ENCODE assay signal across 18 cellular contexts in genomic region chr2:162916286-162916801, GRCh38.
DNase-seq lines count a peak whose midpoint lies in the region; ATAC-seq and TF ChIP-seq lines count a peak whose summit lies in the region.
"Had no signal": no experiment of that assay in that cellular context is flagged by ENCODE, and none has a peak within 500 bp of the region (broad histone marks: within the 10 kb centered on the region; RNA-seq: fewer than 3 reads in every experiment).

No MANE protein-coding gene starts in this region.

- H3K36me3 Mint-ChIP-seq in Calu3 (ENCODE audit: insufficient read depth, unreplicated experiment): no peaks in the 10 kb centered on the region
- H3K36me3 Mint-ChIP-seq: CD14-positive monocyte; CD8-positive, alpha-beta memory T cell had no signal

- H3K4me3 Mint-ChIP-seq in Calu3 (ENCODE audit: low read depth, unreplicated experiment): no peak overlapping the region
- H3K4me3 Mint-ChIP-seq: CD14-positive monocyte; CD4-positive, alpha-beta T cell; CD8-positive, alpha-beta memory T cell; GM23338; H9 had no signal

- intact Hi-C loops in Right ventricle myocardium inferior (cut with DNase I) (no loop called here), left cardiac atrium (cut with DNase I) (no loop called here), Calu3 (cut with micrococcal nuclease; ENCODE audit: unreplicated experiment) (no loop called here), PC-3 (cut with micrococcal nuclease) (no loop called here), posterior vena cava (cut with DNase I) (no loop called here)

- H3K27ac ChIP-seq in PC-3 (ENCODE audit: low read length): no peak overlapping the region
- H3K27ac ChIP-seq: 22Rv1 had no signal

- H3K4me1 Mint-ChIP-seq in Calu3 (ENCODE audit: low read depth, unreplicated experiment): peaks cover 8% of the 10 kb centered on the region
- H3K4me1 Mint-ChIP-seq: CD8-positive, alpha-beta memory T cell; GM23338; H9 had no signal

- H3K9me3 Mint-ChIP-seq in Calu3 (ENCODE audit: low read depth, unreplicated experiment): peaks cover 6% of the 10 kb centered on the region
- H3K9me3 Mint-ChIP-seq: CD4-positive, alpha-beta T cell; H9 had no signal

- H3K79me2 ChIP-seq in PC-3 (ENCODE audit: low read length): no peaks in the 10 kb centered on the region

- H3K4me2 ChIP-seq in PC-3 (ENCODE audit: low read length): peak overlapping the region; percentile 51
- H3K4me2 ChIP-seq: BLaER1 treated with 17β-estradiol and CSF1 and Interleukin-3, amounts not matched to agents 10 nM and 100 nM; GM23338 had no signal

- no peaks in the 10 kb centered on the region for H3K4me1 ChIP-seq in PC-3 (ENCODE audit: insufficient read depth, low read length)
- H3K4me1 ChIP-seq: BE2C had no signal

- H3K27me3 ChIP-seq in PC-3 (ENCODE audit: low read length): no peaks in the 10 kb centered on the region
- H3K27me3 ChIP-seq: BE2C; BLaER1 treated with 17β-estradiol and CSF1 and Interleukin-3, amounts not matched to agents 10 nM and 100 nM had no signal

- H2AFZ ChIP-seq in PC-3 (ENCODE audit: low read length): no peak overlapping the region
- H2AFZ ChIP-seq: GM23338 had no signal

- BruUV-seq in Calu3 (replicated peaks; lab: Mats Ljungman, UMichigan) (no TSS peak), PC-3 (replicated peaks; lab: Mats Ljungman, UMichigan) (no TSS peak)

- H3K4me3 ChIP-seq in PC-3 (ENCODE audit: low read length): peak overlapping the region; percentile 30; the same call in 1 of the 2 replicates
- H3K4me3 ChIP-seq: BLaER1 treated with 17β-estradiol and CSF1 and Interleukin-3, amounts not matched to agents 10 nM and 100 nM; GM23338 had no signal

- no peaks in the 10 kb centered on the region for H3F3A ChIP-seq in PC-3 (ENCODE audit: low read length, unreplicated experiment)

- no peaks in the 10 kb centered on the region for H3K36me3 ChIP-seq in PC-3 (ENCODE audit: low read depth, low read length)
- H3K36me3 ChIP-seq: BE2C; BLaER1 treated with 17β-estradiol and CSF1 and Interleukin-3, amounts not matched to agents 10 nM and 100 nM had no signal

- no peaks in the 10 kb centered on the region for H3K9me3 ChIP-seq in PC-3 (ENCODE audit: low read length)
- H3K9me3 ChIP-seq: BE2C; BLaER1 treated with 17β-estradiol and CSF1 and Interleukin-3, amounts not matched to agents 10 nM and 100 nM had no signal

- POLR2A ChIA-PET in PC-3 (lab: Charles Lee; ENCODE audit: unreplicated experiment): no interaction called here

- peak; percentile 45 for DNase-seq in Right ventricle myocardium inferior (ENCODE audit: missing footprints)
- no peak for DNase-seq in left cardiac atrium
- no peak for DNase-seq in Calu3
- DNase-seq in PC-3: no peak
- DNase-seq in posterior vena cava (ENCODE audit: low spot score): peak; percentile 62
- DNase-seq in activated gamma-delta T cell treated with Interleukin-2 at 50 U/mL for 16 hours: no peak
- no peak for DNase-seq in Ammon's horn (ENCODE audit: low spot score)
- no peak for DNase-seq in DMS53 (lab: John Stamatoyannopoulos, UW)
- DNase-seq: BE2C; CD4-positive, alpha-beta T cell; CD8-positive, alpha-beta memory T cell; DND-41; H9 had no signal

- no peak overlapping the region for H3K9ac ChIP-seq in PC-3 (ENCODE audit: low read length)
- H3K9ac ChIP-seq: BLaER1 treated with 17β-estradiol and CSF1 and Interleukin-3, amounts not matched to agents 10 nM and 100 nM had no signal

- peak overlapping the region; percentile 30 for H3K27ac Mint-ChIP-seq in Calu3 (ENCODE audit: unreplicated experiment)
- H3K27ac Mint-ChIP-seq: CD14-positive monocyte; CD4-positive, alpha-beta T cell; CD8-positive, alpha-beta memory T cell; GM23338; H9 had no signal

- no peak for TF ChIP-seq CTCF in Calu3 (IDR thresholded peaks at IDR 0.05; ENCODE audit: unreplicated experiment)
- no peak for TF ChIP-seq CTCF in PC-3 (conservative IDR thresholded peaks at IDR 0.05; ENCODE audit: low read depth, low read length)

- no peaks in the 10 kb centered on the region for H3K27me3 Mint-ChIP-seq in Calu3 (ENCODE audit: unreplicated experiment)
- H3K27me3 Mint-ChIP-seq: CD4-positive, alpha-beta T cell; CD8-positive, alpha-beta memory T cell had no signal

- ATAC-seq in Right ventricle myocardium inferior (no peak), left cardiac atrium (no peak), PC-3 (no peak)
- ATAC-seq: GM23338, HCT116 had no signal

- no peaks in the 10 kb centered on the region for H3K9me2 ChIP-seq in PC-3 (replicated peaks; ENCODE audit: low read length)

- CTCF ChIA-PET in Calu3 (lab: Charles Lee): no interaction called here
- CTCF ChIA-PET in PC-3 (lab: Charles Lee): no interaction called here

- no peaks in the 10 kb centered on the region for H4K20me1 ChIP-seq in PC-3 (ENCODE audit: low read length)
- H4K20me1 ChIP-seq: BLaER1 treated with 17β-estradiol and CSF1 and Interleukin-3, amounts not matched to agents 10 nM and 100 nM had no signal

Comparison
In these comparisons a context has a peak if more than half of its experiments do, and no peak if none do; other contexts are left out.
1. DNase-seq: peak in Right ventricle myocardium inferior (single experiment) and posterior vena cava (single experiment); none in left cardiac atrium (single experiment), Calu3 (single experiment), PC-3 (single experiment), activated gamma-delta T cell treated with Interleukin-2 at 50 U/mL for 16 hours (single experiment), Ammon's horn (single experiment) and DMS53 (single experiment).